ENCODE assay signal across 34 cellular contexts in the genomic region with DNA sequence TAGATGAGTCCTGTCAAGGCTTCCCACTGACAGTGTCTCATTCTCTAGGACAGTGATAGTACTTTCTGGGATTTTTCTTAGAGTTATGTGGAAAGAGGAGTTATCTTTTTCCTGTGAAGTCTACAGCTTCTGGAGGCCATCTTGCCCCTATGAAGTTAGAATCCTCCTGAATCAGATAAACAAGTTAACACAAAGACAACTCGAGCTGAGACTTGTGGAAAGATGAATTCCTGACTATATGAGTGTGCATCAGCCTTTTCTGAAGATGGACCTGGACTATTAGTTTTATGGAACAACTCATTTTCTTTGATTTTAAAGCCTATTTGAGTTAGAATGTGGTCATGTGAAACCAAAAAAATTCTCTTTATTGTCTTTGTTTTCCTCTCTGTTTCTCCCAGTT.
"Had no signal": no experiment of that assay in that cellular context is flagged by ENCODE, and none has a peak within 500 bp of the region (broad histone marks: within the 10 kb centered on the region; RNA-seq: fewer than 3 reads in every experiment).

No MANE protein-coding gene starts in this region.

- H3K27ac ChIP-seq: brain microvascular endothelial cell, Peyer's patch, WERI-Rb-1 had no signal

- H3K27me3 ChIP-seq: brain microvascular endothelial cell, Peyer's patch had no signal

- DNase-seq: activated CD4-positive, alpha-beta T cell treated with anti-CD3 and anti-CD28 coated beads for 1 hour; activated CD4-positive, alpha-beta T cell treated with anti-CD3 and anti-CD28 coated beads, Interleukin-2, amount 10 ng/mL, durations not matched to agents 24 days and 14 days; activated CD4-positive, alpha-beta T cell treated with anti-CD3 and anti-CD28 coated beads, Interleukin-2, amount 50 U/mL, for 4 hours; activated CD4-positive, CD25-positive, alpha-beta regulatory T cell; activated CD8-positive, alpha-beta T cell treated with anti-CD3 and anti-CD28 coated beads for 36 hours; activated effector memory CD4-positive, alpha-beta T cell treated with anti-CD3 and anti-CD28 coated beads, Interleukin-2, amount 50 U/mL, for 16 hours; activated naive CD4-positive, alpha-beta T cell; activated naive CD4-positive, alpha-beta T cell treated with anti-CD3 and anti-CD28 coated beads, Interleukin-2, amount 50 U/mL, for 16 hours; activated naive CD8-positive, alpha-beta T cell treated with anti-CD3 and anti-CD28 coated beads for 36 hours; activated T-cell treated with anti-CD3 and anti-CD28 coated beads, Interleukin-2, amount 50 U/mL, for 1 hour; activated T-cell treated with anti-CD3 and anti-CD28 coated beads, Interleukin-2, amount 50 U/mL, for 72 hours; amniotic stem cell; aorta; brain microvascular endothelial cell; Karpas-422; NCI-H1105; NCI-H1436; NCI-H1694; NCI-H1930; NCI-H2081 treated with DMSO at 0.1 percent for 48 hours; NCI-H226; NCI-H446 treated with DMSO at 0.1 percent for 48 hours; NCI-H524 treated with DMSO at 0.1 percent for 48 hours; PC-3; Peyer's patch; RPMI8226; SIG-M5; SW 1271; T-helper 1 cell; T-helper 2 cell; T-helper 9 cell; WERI-Rb-1 had no signal

- H3K4me3 Mint-ChIP-seq: activated CD4-positive, alpha-beta T cell treated with anti-CD3 and anti-CD28 coated beads, Interleukin-2, amount 10 ng/mL, durations not matched to agents 24 days and 14 days; activated CD8-positive, alpha-beta T cell treated with anti-CD3 and anti-CD28 coated beads for 36 hours; activated naive CD8-positive, alpha-beta T cell treated with anti-CD3 and anti-CD28 coated beads for 36 hours; activated T-cell treated with anti-CD3 and anti-CD28 coated beads, Interleukin-2, amount 50 U/mL, for 72 hours; activated T-helper 17 cell treated with anti-CD3 and anti-CD28 coated beads, Interleukin-2, amount 50 U/mL, for 72 hours had no signal

- H3K36me3 Mint-ChIP-seq: activated naive CD8-positive, alpha-beta T cell treated with anti-CD3 and anti-CD28 coated beads for 36 hours had no signal

- H3K4me3 ChIP-seq: K562, Peyer's patch had no signal

- H3K4me1 Mint-ChIP-seq: activated CD4-positive, alpha-beta T cell treated with anti-CD3 and anti-CD28 coated beads, Interleukin-2, amount 10 ng/mL, durations not matched to agents 24 days and 14 days; activated naive CD8-positive, alpha-beta T cell treated with anti-CD3 and anti-CD28 coated beads for 36 hours; activated T-helper 17 cell treated with anti-CD3 and anti-CD28 coated beads, Interleukin-2, amount 50 U/mL, for 72 hours had no signal

- H3K36me3 ChIP-seq: brain microvascular endothelial cell, Peyer's patch, WERI-Rb-1 had no signal

- H3K4me1 ChIP-seq: Peyer's patch had no signal

- ATAC-seq: activated CD8-positive, alpha-beta T cell treated with anti-CD3 and anti-CD28 coated beads for 36 hours; activated T-cell treated with anti-CD3 and anti-CD28 coated beads, Interleukin-2, amount 50 U/mL, for 72 hours; activated T-helper 17 cell treated with anti-CD3 and anti-CD28 coated beads, Interleukin-2, amount 50 U/mL, for 72 hours; K562; PC-3 had no signal

- H3K27me3 Mint-ChIP-seq: activated CD4-positive, alpha-beta T cell treated with anti-CD3 and anti-CD28 coated beads, Interleukin-2, amount 10 ng/mL, durations not matched to agents 24 days and 14 days; activated CD8-positive, alpha-beta T cell treated with anti-CD3 and anti-CD28 coated beads for 36 hours; activated naive CD8-positive, alpha-beta T cell treated with anti-CD3 and anti-CD28 coated beads for 36 hours had no signal

- H3K27ac Mint-ChIP-seq: activated CD4-positive, alpha-beta T cell treated with anti-CD3 and anti-CD28 coated beads, Interleukin-2, amount 10 ng/mL, durations not matched to agents 24 days and 14 days; activated CD8-positive, alpha-beta T cell treated with anti-CD3 and anti-CD28 coated beads for 36 hours; activated naive CD8-positive, alpha-beta T cell treated with anti-CD3 and anti-CD28 coated beads for 36 hours; activated T-cell treated with anti-CD3 and anti-CD28 coated beads, Interleukin-2, amount 50 U/mL, for 72 hours; activated T-helper 17 cell treated with anti-CD3 and anti-CD28 coated beads, Interleukin-2, amount 50 U/mL, for 72 hours had no signal

- H3K9me3 ChIP-seq: Peyer's patch had no signal

- H3K9me3 Mint-ChIP-seq: activated CD4-positive, alpha-beta T cell treated with anti-CD3 and anti-CD28 coated beads, Interleukin-2, amount 10 ng/mL, durations not matched to agents 24 days and 14 days had no signal
